Comparison of ENCODE assay signal across 8 cellular contexts in genomic region chr5:174571662-174572397, GRCh38.
DNase-seq lines count a peak whose midpoint lies in the region; ATAC-seq and TF ChIP-seq lines count a peak whose summit lies in the region.

No MANE protein-coding gene starts in this region.

- TF ChIP-seq CTCF in gastrocnemius medialis (IDR thresholded peaks at IDR 0.05 in 4 of 5, conservative IDR thresholded peaks at IDR 0.05 in 1 of 5) (no peak), GM10266 (IDR thresholded peaks at IDR 0.05; ENCODE audit: control insufficient read depth, insufficient read depth, low read depth, missing control alignments) (no peak)

- no peaks in the 10 kb centered on the region for H3K27me3 ChIP-seq in gastrocnemius medialis

- no peaks in the 10 kb centered on the region for H3K9me3 ChIP-seq in gastrocnemius medialis

- TF ChIP-seq POLR2A in gastrocnemius medialis (IDR thresholded peaks at IDR 0.05) = no peak

- in situ Hi-C loops in gastrocnemius medialis (cut with MboI; ENCODE audit: low sequenced_read_pairs in 4 of 4) = no loop called here

- no peak overlapping the region for H3K27ac ChIP-seq in gastrocnemius medialis

- peak; percentile 74 for DNase-seq in GOT3 (lab: John Stamatoyannopoulos, UW)
- peak; percentile 81 for DNase-seq in amniotic epithelial cell (ENCODE audit: low read depth)
- peak; percentile 70 for DNase-seq in left cardiac atrium
- peak; percentile 23 to 25 for DNase-seq in gastrocnemius medialis
- no peak for DNase-seq in GM10266 (ENCODE audit: extremely low spot score)
- DNase-seq in NCI-H2171 (lab: John Stamatoyannopoulos, UW) = no peak

- H3K4me3 ChIP-seq in gastrocnemius medialis = no peak overlapping the region

- H3K4me1 ChIP-seq in gastrocnemius medialis = peaks cover 3 to 15% of the 10 kb centered on the region in 2 donors

- intact Hi-C loops in left cardiac atrium (cut with DNase I) (no loop called here), gastrocnemius medialis (cut with DNase I; ENCODE audit: low total_unique reads) (no loop called here)

- ATAC-seq in left cardiac atrium (peak; percentile 84 to 98), gastrocnemius medialis (peak; percentile 80 to 89), GM19397 (IDR thresholded peaks at IDR 0.05; ENCODE audit: unreplicated experiment) (no peak), GM19452 (IDR thresholded peaks at IDR 0.05; ENCODE audit: unreplicated experiment) (no peak)

- no peaks in the 10 kb centered on the region for H3K36me3 ChIP-seq in gastrocnemius medialis

Comparison
In these comparisons a context has a peak if more than half of its experiments do, and no peak if none do; other contexts are left out.
1. DNase-seq: peak in GOT3 (single experiment), amniotic epithelial cell (single experiment), left cardiac atrium (single experiment) and gastrocnemius medialis (2 of 2); none in GM10266 (single experiment) and NCI-H2171 (single experiment).
2. ATAC-seq: peak in left cardiac atrium (2 of 2) and gastrocnemius medialis (2 of 2); none in GM19397 (single experiment) and GM19452 (single experiment).